ENCODE assay signal across 23 cellular contexts in genomic region chr1:227411066-227411465, GRCh38.
"Had no signal": no experiment of that assay in that cellular context is flagged by ENCODE, and none has a peak within 500 bp of the region (broad histone marks: within the 10 kb centered on the region; RNA-seq: fewer than 3 reads in every experiment).

No MANE protein-coding gene starts in this region.

- DNase-seq: activated CD4-positive, alpha-beta T cell treated with anti-CD3 and anti-CD28 coated beads for 4 hours; activated CD4-positive, alpha-beta T cell treated with anti-CD3 and anti-CD28 coated beads, Interleukin-2, amount 50 U/mL, for 4 hours; activated naive CD4-positive, alpha-beta T cell; activated T-cell treated with anti-CD3 and anti-CD28 coated beads for 4 hours; activated T-cell treated with anti-CD3 and anti-CD28 coated beads, Interleukin-2, amount 50 U/mL, for 72 hours; aorta; body of pancreas; caudate nucleus; endodermal cell; head of caudate nucleus; hippocampal formation; midbrain; naive thymus-derived CD4-positive, alpha-beta T cell; occipital lobe; stimulated activated CD4-positive, alpha-beta T cell treated with anti-CD3 and anti-CD28 coated beads, Interleukin-15, amount 100 ng/mL, for 24 hours; stimulated activated CD4-positive, alpha-beta T cell treated with anti-CD3 and anti-CD28 coated beads, Interleukin-2, amount 100 ng/mL, for 24 hours; stimulated activated naive B cell treated with anti-CD40 and anti-IgM and Interleukin-4, amounts not matched to agents 10 μg/mL and 1 μg/mL and 100 μg/mL, for 72 hours; stomach; T-helper 1 cell had no signal

- H3K4me3 ChIP-seq: body of pancreas, esophagus muscularis mucosa, gastroesophageal sphincter, right atrium auricular region, stomach, tibial nerve had no signal
